In the genomic region with DNA sequence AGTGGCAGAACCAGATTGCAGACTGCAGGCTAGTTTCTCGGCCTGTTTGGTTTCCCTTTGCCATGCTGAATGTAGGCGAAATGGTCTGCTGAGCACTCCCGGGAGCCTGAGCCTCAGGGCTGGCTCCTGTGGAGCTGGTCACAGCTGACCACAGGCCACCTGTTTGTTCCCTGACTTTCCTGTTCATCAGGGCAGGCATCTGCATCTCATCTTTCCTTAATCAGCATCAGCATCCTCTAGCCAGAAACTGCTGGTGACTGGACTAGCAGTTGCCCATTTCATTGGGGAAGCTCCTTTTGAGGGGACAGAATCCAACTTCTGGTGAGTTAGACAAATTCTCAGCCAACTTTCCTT, we compare ENCODE assay signal across 19 cellular contexts. TPM values are rescaled to one million over a fixed set of nuclear protein-coding genes. Genes with fewer than 3 reads are reported as not detected.
DNase-seq lines count a peak whose midpoint lies in the region; ATAC-seq and TF ChIP-seq lines count a peak whose summit lies in the region.
"Had no signal": no experiment of that assay in that cellular context is flagged by ENCODE, and none has a peak within 500 bp of the region (broad histone marks: within the 10 kb centered on the region; RNA-seq: fewer than 3 reads in every experiment).

No MANE protein-coding gene starts in this region.

- peak overlapping the region; percentile 59; the same call in 1 of the 2 replicates for H3K9ac ChIP-seq in KMS-11
- H3K9ac ChIP-seq in stomach smooth muscle (ENCODE audit: low read length in 2 of 2): peak overlapping the region; percentile 44 to 58
- H3K9ac ChIP-seq: BLaER1 had no signal

- TF ChIP-seq CTCF in KMS-11 (conservative IDR thresholded peaks at IDR 0.05; ENCODE audit: low read depth, low read length) (no peak), right lobe of liver (IDR thresholded peaks at IDR 0.05) (no peak)

- H3K4me3 ChIP-seq in KMS-11 (IDR thresholded peaks at IDR 0.05; ENCODE audit: insufficient read depth, low read depth, low read length) (no peak overlapping the region), right lobe of liver (no peak overlapping the region), stomach smooth muscle (ENCODE audit: low read length in 2 of 2) (peak overlapping the region in 1 of 2 donors; percentile 62)
- H3K4me3 ChIP-seq: BLaER1, GM12878, left lung, pancreas, SK-N-MC had no signal

- H3K27ac ChIP-seq in KMS-11: peak overlapping the region; percentile 82
- H3K27ac ChIP-seq in adipose tissue (ENCODE audit: low read depth, low read length): peak overlapping the region; percentile 29
- H3K27ac ChIP-seq in right lobe of liver: peak overlapping the region; percentile 28 to 78 (median 68)
- H3K27ac ChIP-seq in stomach smooth muscle (ENCODE audit: low read length): peak overlapping the region; percentile 95
- H3K27ac ChIP-seq: BLaER1, SK-N-MC had no signal

- H3K9me3 ChIP-seq in right lobe of liver (no peaks in the 10 kb centered on the region), stomach smooth muscle (ENCODE audit: control insufficient read depth in 2 of 2, low read length in 2 of 2) (no peaks in the 10 kb centered on the region)
- H3K9me3 ChIP-seq: BLaER1, left lung, pancreas had no signal

- 81 to 91% (median 83%) methylated on average over 3 of the region's 3 CpGs for WGBS in adipose tissue, 3 donors
- 38% methylated on average over 1 of the region's 3 CpGs for WGBS in right lobe of liver (ENCODE audit: insufficient coverage, low coverage, low lambda C conversion rate, missing lambda C conversion rate)

- H3K4me1 ChIP-seq in KMS-11 (ENCODE audit: low read depth, poor library complexity, severe bottlenecking) (peaks cover 70% of the 10 kb centered on the region), right lobe of liver (peaks cover 0 to 27% (median 0%) of the 10 kb centered on the region in 4 donors), stomach smooth muscle (ENCODE audit: control insufficient read depth, insufficient read depth, low read length) (peaks cover 78% of the 10 kb centered on the region)

- in situ Hi-C loops in ACHN (cut with HindIII; ENCODE audit: low pct_ligation_motif_present, low pct_unique_long_range_greater_than_20kb, low sequenced_read_pairs): no loop called here

- DNase-seq in right lobe of liver: no peak
- no peak for DNase-seq in stimulated activated naive CD4-positive, alpha-beta T cell treated with Interleukin-2 at 50 U/mL for 16 hours (lab: John Stamatoyannopoulos, UW)
- DNase-seq in ACHN: no peak
- DNase-seq: activated T-cell treated with anti-CD3 and anti-CD28 coated beads, Interleukin-2, amount 50 U/mL, for 4 hours; DND-41; Karpas-422; left lung; NCI-H2107; pancreas; stimulated activated CD4-positive, alpha-beta T cell treated with anti-CD3 and anti-CD28 coated beads, Interleukin-1b, Interleukin-23, amount 100 ng/mL, for 48 hours had no signal

- peak overlapping the region; percentile 49; the same call in 1 of the 2 replicates for H2AFZ ChIP-seq in KMS-11 (ENCODE audit: low read depth)

- intact Hi-C loops in right lobe of liver (cut with DNase I): no loop called here

- H3K4me2 ChIP-seq in KMS-11: peak overlapping the region; percentile 92
- H3K4me2 ChIP-seq: BLaER1 had no signal

- no peaks in the 10 kb centered on the region for H3K36me3 ChIP-seq in KMS-11 (ENCODE audit: insufficient read depth)
- peaks cover 0 to 10% (median 0%) of the 10 kb centered on the region in 4 donors for H3K36me3 ChIP-seq in right lobe of liver
- H3K36me3 ChIP-seq in stomach smooth muscle (ENCODE audit: control insufficient read depth in 2 of 2, insufficient read depth in 2 of 2, low read length in 2 of 2): peaks cover 4 to 9% of the 10 kb centered on the region in 2 donors

- no peaks in the 10 kb centered on the region for H3K79me2 ChIP-seq in KMS-11 (ENCODE audit: insufficient read depth, low read depth)

- H3K27me3 ChIP-seq in KMS-11 (ENCODE audit: insufficient read depth, low read depth): no peaks in the 10 kb centered on the region
- no peaks in the 10 kb centered on the region for H3K27me3 ChIP-seq in right lobe of liver
- no peaks in the 10 kb centered on the region for H3K27me3 ChIP-seq in stomach smooth muscle (ENCODE audit: control insufficient read depth in 1 of 2, insufficient read depth in 2 of 2, low read length in 2 of 2)
- H3K27me3 ChIP-seq: BLaER1, left lung, pancreas had no signal

- TF ChIP-seq POLR2A in right lobe of liver (IDR thresholded peaks at IDR 0.05): no peak

- ATAC-seq in right lobe of liver: no peak
- no peak for ATAC-seq in HG03565 (IDR thresholded peaks at IDR 0.05; ENCODE audit: unreplicated experiment)
- no peak for ATAC-seq in GM21367 (IDR thresholded peaks at IDR 0.05; ENCODE audit: unreplicated experiment)
- ATAC-seq: activated CD4-positive, CD25-positive, alpha-beta regulatory T cell treated with anti-CD3 and anti-CD28 coated beads, Interleukin-2, amount 50 U/mL, for 24 hours; activated T-cell treated with anti-CD3 and anti-CD28 coated beads, Interleukin-2, amount 50 U/mL, for 4 hours; GM12878; left lung; pancreas had no signal

- no peaks in the 10 kb centered on the region for H4K20me1 ChIP-seq in KMS-11 (ENCODE audit: insufficient read depth)
- H4K20me1 ChIP-seq: BLaER1 had no signal

RNA-seq across cellular contexts. Expression of a gene that starts 20.2 kb away (rescaled TPM):
- 100 to 1,000 TPM in 2 of 3 donors, 10 to 100 TPM in 1; 20.5 to 698 (median 224) TPM for polyA plus RNA-seq in adipose tissue
- total RNA-seq in right lobe of liver: 100 to 1,000 TPM in 1 of 6 experiments, 10 to 100 TPM in 2, 1 to 10 TPM in 3; 5.4 to 115 (median 27.7) TPM

RNA-seq across cellular contexts. Expression of a gene that starts 41.6 kb away (rescaled TPM):
- 10 to 100 TPM; 21.0 to 24.5 (median 21.3) TPM for polyA plus RNA-seq in adipose tissue
- total RNA-seq in right lobe of liver: 10 to 100 TPM; 11.2 to 20.2 (median 17.0) TPM

Comparison
In these comparisons a context has a peak if more than half of its experiments do, and no peak if none do; other contexts are left out.
1. H3K27ac ChIP-seq: peak in every context shown above with its lines; median percentile 95 in stomach smooth muscle; 82 in KMS-11; 68 in right lobe of liver; 29 in adipose tissue.